ENCODE assay signal across 8 cellular contexts in the genomic region with DNA sequence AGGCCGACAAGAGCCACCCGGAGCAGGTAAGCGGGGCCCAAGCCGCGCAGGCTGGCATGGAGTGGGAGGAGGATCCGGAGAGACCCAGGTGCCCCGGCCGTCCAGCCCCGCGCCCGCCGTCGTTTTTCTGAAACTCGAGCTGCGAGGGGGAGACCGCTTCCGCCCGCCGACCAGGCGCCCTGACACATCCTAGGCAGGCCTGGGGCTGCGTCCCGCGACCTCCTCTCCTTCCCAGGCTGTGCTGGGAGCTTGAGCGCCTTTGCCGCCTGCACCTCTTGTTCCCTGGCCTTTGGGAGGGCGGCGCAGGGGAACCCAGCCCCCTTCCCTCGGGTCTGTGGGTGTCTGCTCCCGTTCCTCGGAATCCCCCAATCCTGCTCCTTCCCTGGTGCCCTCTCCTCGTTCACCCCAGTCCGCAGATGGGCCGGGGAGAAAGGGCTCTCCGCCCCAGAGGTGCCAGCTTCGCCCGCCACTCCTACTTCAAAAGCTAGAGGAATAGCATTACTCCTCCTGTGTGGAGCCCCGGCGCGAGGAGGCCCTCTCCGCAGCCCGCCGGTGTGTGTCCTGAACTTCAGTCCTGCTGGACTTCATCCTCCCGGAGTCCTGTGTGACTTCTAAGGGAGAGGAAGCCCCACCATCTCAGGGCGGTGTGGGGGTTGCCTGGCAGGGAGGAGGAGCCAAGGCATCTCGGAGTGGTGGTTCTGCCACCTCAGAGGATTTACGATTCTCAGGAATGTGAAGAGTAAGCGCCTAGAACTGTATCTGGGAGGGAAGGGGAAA. TPM values are rescaled to one million over a fixed set of nuclear protein-coding genes. Genes with fewer than 3 reads are reported as not detected.
DNase-seq lines count a peak whose midpoint lies in the region; ATAC-seq and TF ChIP-seq lines count a peak whose summit lies in the region.

No MANE protein-coding gene starts in this region.

- DNase-seq in UCSD-AML1 (lab: John Stamatoyannopoulos, UW; ENCODE audit: unreplicated experiment) (peak; percentile 39), naive B cell (no peak), aorta (no peak), mesenteric fat pad (ENCODE audit: low spot score) (no peak), omental fat pad (ENCODE audit: low spot score) (no peak)
- DNase-seq in effector memory CD4-positive, alpha-beta T cell, result no peak

- H3K27me3 Mint-ChIP-seq in naive B cell, result no peaks in the 10 kb centered on the region

- WGBS in aorta, 2 donors, result 11 to 13% methylated on average over 42 to 47 of the region's 47 CpGs

- intact Hi-C loops in aorta (cut with DNase I), result loop anchor here (2.0 to 10.0 kb wide), 2 partner anchors 19 to 205 kb away; no protein-coding TSS in a partner anchor

- no peaks in the 10 kb centered on the region for H3K9me3 ChIP-seq in effector memory CD4-positive, alpha-beta T cell (ENCODE audit: control insufficient read depth, low read length)
- H3K9me3 ChIP-seq in aorta (ENCODE audit: control insufficient read depth, low read length), result no peaks in the 10 kb centered on the region

- no peaks in the 10 kb centered on the region for H3K9me3 Mint-ChIP-seq in naive B cell

- peak overlapping the region; percentile 82 for H3K27ac ChIP-seq in effector memory CD4-positive, alpha-beta T cell (ENCODE audit: insufficient read depth, low read length, poor library complexity, severe bottlenecking)
- peak overlapping the region in 1 of 2 donors; percentile 2 for H3K27ac ChIP-seq in aorta (ENCODE audit: low read depth in 1 of 2, low read length in 2 of 2)

- peaks cover 50 to 75% (median 61%) of the 10 kb centered on the region in 3 donors for H3K4me1 Mint-ChIP-seq in naive B cell

- H3K4me3 Mint-ChIP-seq in naive B cell, result peak overlapping the region; percentile 93 to 98 (median 96)

- H3K36me3 Mint-ChIP-seq in naive B cell, result peaks cover 0 to 7% of the 10 kb centered on the region in 2 donors

- H3K27ac Mint-ChIP-seq in naive B cell, result peak overlapping the region in 5 of 6 donors; percentile 56 to 91 (median 86)

- no peaks in the 10 kb centered on the region for H3K27me3 ChIP-seq in effector memory CD4-positive, alpha-beta T cell (replicated peaks; ENCODE audit: control insufficient read depth, insufficient read depth, low read length, poor library complexity, severe bottlenecking)
- no peaks in the 10 kb centered on the region for H3K27me3 ChIP-seq in aorta (ENCODE audit: control insufficient read depth in 1 of 2, insufficient read depth in 2 of 2, low read length in 1 of 2)

- H3K4me3 ChIP-seq in effector memory CD4-positive, alpha-beta T cell (ENCODE audit: insufficient read depth, low read depth, low read length, poor library complexity, severe bottlenecking), result peak overlapping the region; percentile 99
- H3K4me3 ChIP-seq in aorta (ENCODE audit: low read length in 2 of 2), result peak overlapping the region; percentile 73 to 82

- peaks cover 8% of the 10 kb centered on the region for H3K36me3 ChIP-seq in effector memory CD4-positive, alpha-beta T cell (ENCODE audit: control insufficient read depth, insufficient read depth, low read length)
- H3K36me3 ChIP-seq in aorta (ENCODE audit: control insufficient read depth in 1 of 2, insufficient read depth in 2 of 2, low read length in 1 of 2), result no peaks in the 10 kb centered on the region

- TF ChIP-seq CTCF in omental fat pad (IDR thresholded peaks at IDR 0.05), result no peak

- ATAC-seq in GM18511 (IDR thresholded peaks at IDR 0.05; ENCODE audit: unreplicated experiment), result peak; percentile 18
- ATAC-seq in HG03196 (IDR thresholded peaks at IDR 0.05; ENCODE audit: unreplicated experiment), result peak; percentile 12
- peak; percentile 2 to 4 for ATAC-seq in naive B cell (ENCODE audit: low read depth in 2 of 2)
- ATAC-seq in aorta (ENCODE audit: low FRiP score), result no peak
- no peak for ATAC-seq in omental fat pad (ENCODE audit: low FRiP score)

- peaks cover 64% of the 10 kb centered on the region for H3K4me1 ChIP-seq in effector memory CD4-positive, alpha-beta T cell (ENCODE audit: control insufficient read depth, insufficient read depth, low read length, poor library complexity, severe bottlenecking)
- H3K4me1 ChIP-seq in aorta (ENCODE audit: control insufficient read depth in 1 of 2, insufficient read depth in 2 of 2, low read length in 2 of 2), result no peaks in the 10 kb centered on the region

RNA-seq across cellular contexts. Expression of a gene that starts 1.0 kb away (rescaled TPM):
- 100 to 1,000 TPM in 3 of 6 donors, 10 to 100 TPM in 3; 66.4 to 122 (median 95.9) TPM for polyA plus RNA-seq in naive B cell (ENCODE audit: low read depth in 6 of 6)
- total RNA-seq in aorta, result 10 to 100 TPM; 17.6 to 21.1 TPM
- polyA plus RNA-seq in aorta, result 10 to 100 TPM; 10.6 to 84.4 TPM
- 13.9 TPM for total RNA-seq in mesenteric fat pad
- total RNA-seq in omental fat pad, result 10 to 100 TPM; 18.0 to 51.7 (median 21.8) TPM

RNA-seq across cellular contexts. Expression of a gene that starts 12.4 kb away (rescaled TPM):
- polyA plus RNA-seq in naive B cell (ENCODE audit: low read depth in 6 of 6), result 10 to 100 TPM; 49.2 to 85.5 (median 56.4) TPM
- total RNA-seq in aorta, result 1 to 10 TPM; 1.4 to 3.4 TPM
- 1 to 10 TPM; 1.5 to 2.4 TPM for polyA plus RNA-seq in aorta
- 1.3 TPM for total RNA-seq in mesenteric fat pad
- total RNA-seq in omental fat pad, result 1 to 10 TPM in 2 of 4 donors, under 1 TPM in 2; 0.48 to 3.0 (median 1.4) TPM

RNA-seq across cellular contexts. Expression of a gene that starts 26.7 kb away (rescaled TPM):
- polyA plus RNA-seq in naive B cell (ENCODE audit: low read depth in 6 of 6), result 10 to 100 TPM in 5 of 6 donors, 1 to 10 TPM in 1; 9.6 to 29.0 (median 15.6) TPM
- 10 to 100 TPM; 44.5 to 46.3 TPM for total RNA-seq in aorta
- polyA plus RNA-seq in aorta, result 10 to 100 TPM; 12.1 to 59.9 TPM
- total RNA-seq in mesenteric fat pad, result 37.8 TPM
- total RNA-seq in omental fat pad, result 10 to 100 TPM; 15.1 to 35.9 (median 24.2) TPM

RNA-seq across cellular contexts. Expression of a gene that starts 36.7 kb away (rescaled TPM):
- polyA plus RNA-seq in naive B cell (ENCODE audit: low read depth in 6 of 6) (1 to 10 TPM in 2 of 6 donors, under 1 TPM in 4; 0.22 to 3.2 (median 0.43) TPM), aorta (1 to 10 TPM in 1 of 2 donors, under 1 TPM in 1; 0.61 to 1.5 TPM)
- total RNA-seq in aorta (1 to 10 TPM; 1.6 to 2.2 TPM), mesenteric fat pad (2.8 TPM), omental fat pad (1 to 10 TPM in 3 of 4 donors, not detected in 1; 1.1 to 2.5 (median 2.2) TPM)

Comparison
In these comparisons a context has a peak if more than half of its experiments do, and no peak if none do; other contexts are left out.
1. ATAC-seq: peak in GM18511 (single experiment), HG03196 (single experiment) and naive B cell (2 of 2); none in aorta (single experiment) and omental fat pad (single experiment).